Comparison of ENCODE assay signal across 34 cellular contexts in genomic region chr13:84097148-84097547, GRCh38.
"Had no signal": no experiment of that assay in that cellular context is flagged by ENCODE, and none has a peak within 500 bp of the region (broad histone marks: within the 10 kb centered on the region; RNA-seq: fewer than 3 reads in every experiment).

No MANE protein-coding gene starts in this region.

- DNase-seq: Karpas-422, Kasumi-1, KG1, MG63, MM.1S, MV-4-11, NCI-H1048, NCI-H1092, NCI-H1092 treated with DMSO at 0.1 percent for 48 hours, NCI-H1105, NCI-H1105 treated with DMSO at 0.1 percent for 48 hours, NCI-H1417, NCI-H1417 treated with DMSO at 0.1 percent for 48 hours, NCI-H1436, NCI-H1436 treated with DMSO at 0.1 percent for 48 hours, NCI-H146, NCI-H1694, NCI-H1694 treated with DMSO at 0.1 percent for 48 hours, NCI-H187, NCI-H187 treated with DMSO at 0.1 percent for 48 hours, NCI-H1930, NCI-H2029, NCI-H2029 treated with DMSO at 0.1 percent for 48 hours, NCI-H2081, NCI-H2081 treated with DMSO at 0.1 percent for 48 hours, NCI-H2107, NCI-H2171, NCI-H2171 treated with DMSO at 0.1 percent for 48 hours, NCI-H2227 treated with DMSO at 0.1 percent for 48 hours, NCI-H446, NCI-H446 treated with DMSO at 0.1 percent for 48 hours, NCI-H510A, NCI-H510A treated with DMSO at 0.1 percent for 48 hours, NCI-H524 had no signal
